8 cellular contexts compared by ENCODE assay signal in genomic region chr12:6607751-6608591, GRCh38. TPM values are rescaled to one million over a fixed set of nuclear protein-coding genes. Genes with fewer than 3 reads are reported as not detected.
DNase-seq lines count a peak whose midpoint lies in the region; ATAC-seq and TF ChIP-seq lines count a peak whose summit lies in the region.

No MANE protein-coding gene starts in this region.

- peak overlapping the region; percentile 40 for H3K9ac ChIP-seq in muscle layer of colon (ENCODE audit: low read length)

- H3K9me3 ChIP-seq in muscle layer of colon (ENCODE audit: low read length), result no peaks in the 10 kb centered on the region
- H3K9me3 ChIP-seq in thyroid gland, result no peaks in the 10 kb centered on the region

- ATAC-seq in HG03280 (IDR thresholded peaks at IDR 0.05; ENCODE audit: unreplicated experiment), result peak; percentile 27
- no peak for ATAC-seq in HG03571 (IDR thresholded peaks at IDR 0.05; ENCODE audit: unreplicated experiment)

- H3K4me1 ChIP-seq in muscle layer of colon (ENCODE audit: insufficient read depth, low read length) (peaks cover 61% of the 10 kb centered on the region), thyroid gland (peaks cover 40 to 51% of the 10 kb centered on the region in 2 donors)

- H3K27ac ChIP-seq in VCaP, result peak overlapping the region; percentile 93
- peak overlapping the region; percentile 98 for H3K27ac ChIP-seq in muscle layer of colon (ENCODE audit: low read depth, low read length)
- peak overlapping the region; percentile 63 to 99 (median 72) for H3K27ac ChIP-seq in thyroid gland

- H3K4me3 ChIP-seq in muscle layer of colon (ENCODE audit: low read depth in 1 of 2, low read length in 2 of 2) (no peak overlapping the region), thyroid gland (replicated peaks in 1 of 3) (no peak overlapping the region)

- TF ChIP-seq POLR2A in thyroid gland (IDR thresholded peaks at IDR 0.05), result no peak

- no peak for TF ChIP-seq CTCF in VCaP (conservative IDR thresholded peaks at IDR 0.05)
- no peak for TF ChIP-seq CTCF in thyroid gland (IDR thresholded peaks at IDR 0.05)

- intact Hi-C loops in thyroid gland (cut with DNase I), result no loop called here

- WGBS in thyroid gland, 2 donors, result 10 to 14% methylated on average over 8 of the region's 8 CpGs

- H3K27me3 ChIP-seq in muscle layer of colon (ENCODE audit: control insufficient read depth in 1 of 2, insufficient read depth in 2 of 2, low read length in 2 of 2) (no peaks in the 10 kb centered on the region), thyroid gland (no peaks in the 10 kb centered on the region)

- DNase-seq in EL (peak; percentile 65), NCI-H446 (lab: John Stamatoyannopoulos, UW) (peak; percentile 72 to 89), dermis microvascular lymphatic vessel endothelial cell (ENCODE audit: low read depth in 2 of 2) (peak; percentile 44 to 56), thyroid gland (peak; percentile 74 to 79)

- H3K36me3 ChIP-seq in muscle layer of colon (ENCODE audit: insufficient read depth, low read length) (no peaks in the 10 kb centered on the region), thyroid gland (no peaks in the 10 kb centered on the region)

RNA-seq across cellular contexts. Expression of gene CHD4, which starts 0.8 kb away (rescaled TPM):
- total RNA-seq in dermis microvascular lymphatic vessel endothelial cell (181 and 200 TPM in 2 replicates), thyroid gland (100 to 1,000 TPM; 152 to 337 (median 263) TPM)

RNA-seq across cellular contexts. Expression of gene LPAR5, which starts 27.8 kb away (rescaled TPM):
- total RNA-seq in dermis microvascular lymphatic vessel endothelial cell (under 0.01 TPM in 1 of 2 replicates, not detected in the other), thyroid gland (1 to 10 TPM in 3 of 4 donors, under 1 TPM in 1; 0.78 to 8.1 (median 3.5) TPM)

RNA-seq across cellular contexts. Expression of gene ACRBP, which starts 39.3 kb away (rescaled TPM):
- 0.39 and 0.51 TPM in 2 replicates for total RNA-seq in dermis microvascular lymphatic vessel endothelial cell
- total RNA-seq in thyroid gland, result 10 to 100 TPM in 2 of 4 donors, 1 to 10 TPM in 2; 8.9 to 11.4 (median 10.4) TPM

RNA-seq across cellular contexts. Expression of gene NOP2, which starts 39.9 kb away (rescaled TPM):
- total RNA-seq in dermis microvascular lymphatic vessel endothelial cell, result 10.4 and 13.4 TPM in 2 replicates
- total RNA-seq in thyroid gland, result 10 to 100 TPM; 23.0 to 50.8 (median 35.6) TPM

RNA-seq across cellular contexts. Expression of gene IFFO1, which starts 52.1 kb away (rescaled TPM):
- 8.3 and 15.4 TPM in 2 replicates for total RNA-seq in dermis microvascular lymphatic vessel endothelial cell
- total RNA-seq in thyroid gland, result 10 to 100 TPM in 1 of 4 donors, 1 to 10 TPM in 3; 5.0 to 10.2 (median 7.5) TPM
